8 cellular contexts compared by ENCODE assay signal in genomic region chr17:15828727-15829314, GRCh38.
DNase-seq lines count a peak whose midpoint lies in the region; ATAC-seq, FAIRE-seq and TF ChIP-seq lines count a peak whose summit lies in the region.
"Not testable (repeated sequence)": the region's sequence is repeated elsewhere in the genome, so short reads cannot be mapped to it uniquely, and the experiment has no call there.

No MANE protein-coding gene starts in this region.

- ATAC-seq in HG03354 (IDR thresholded peaks at IDR 0.05; ENCODE audit: poor library complexity, severe bottlenecking, unreplicated experiment) (peak; percentile 46), activated B cell treated with CpG ODN at 0.5 μM for 24 hours (ENCODE audit: low read depth) (peak; percentile 68), GM12878 (peak; percentile 80), left ventricle myocardium superior (peak; percentile 99)

- in situ Hi-C loops in GM12878 (cut with MboI), result loop anchor here (5.0 kb wide), 1 partner anchor 168 kb away; the partner anchor contains the start of genes TTC19 and ZSWIM7

- not testable (repeated sequence) for H2AFZ ChIP-seq in GM12878 (ENCODE audit: control insufficient read depth, low read depth, low read length)

- not testable (repeated sequence) for H4K20me1 ChIP-seq in GM12878 (ENCODE audit: control insufficient read depth, insufficient read depth)

- not testable (repeated sequence) for H3K4me2 ChIP-seq in GM12878 (ENCODE audit: control insufficient read depth, insufficient read depth)

- H3K4me3 ChIP-seq in GM12878, suprapubic skin: not testable (repeated sequence)

- H3K9me3 ChIP-seq in GM12878 (replicated peaks; ENCODE audit: control insufficient read depth, insufficient read depth, low read length); suprapubic skin: not testable (repeated sequence)

- POLR2A ChIA-PET in activated B cell treated with CpG ODN at 0.5 μM for 24 hours (lab: Charles Lee); GM12878 (lab: Charles Lee): not testable (repeated sequence)

- not testable (repeated sequence) for H3K4me3 Mint-ChIP-seq in activated B cell treated with CpG ODN at 0.5 μM for 24 hours

- H3K4me1 Mint-ChIP-seq in activated B cell treated with CpG ODN at 0.5 μM for 24 hours, result not testable (repeated sequence)

- DNase-seq in GM03348 (ENCODE audit: low spot score) (peak; percentile 50), NCI-H69 (lab: John Stamatoyannopoulos, UW) (peak; percentile 58), activated B cell treated with CpG ODN at 0.5 μM for 24 hours (peak; percentile 53), left ventricle myocardium superior (peak; percentile 87), posterior vena cava (ENCODE audit: low spot score) (peak; percentile 95), suprapubic skin (ENCODE audit: low spot score in 2 of 2) (peak; percentile 74 to 85)
- not testable (repeated sequence) for DNase-seq in GM12878 (ENCODE audit: low read depth, low spot score)

- SMC1A ChIA-PET in GM12878 (lab: Charles Lee; ENCODE audit: uncharacterized antibody, unreplicated experiment), result interaction anchor here (1.2 to 2.2 kb wide), 2 partner anchors 169 to 240 kb away, joined by 4 to 10 read pairs; partner anchors contain the start of genes TTC19 and ZSWIM7

- intact Hi-C loops in activated B cell treated with CpG ODN at 0.5 μM for 24 hours (cut with micrococcal nuclease) (loop anchor here (1.0 kb wide), 1 partner anchor 169 kb away; no protein-coding TSS in a partner anchor), GM12878 (cut with micrococcal nuclease; ENCODE audit: unreplicated experiment) (loop anchor here (1.0 kb wide), 1 partner anchor 169 kb away; no protein-coding TSS in a partner anchor), left ventricle myocardium superior (cut with micrococcal nuclease) (loop anchor here (5.0 kb wide), 1 partner anchor 168 kb away; the partner anchor contains the start of genes TTC19 and ZSWIM7)
- intact Hi-C loops in posterior vena cava (cut with DNase I), result not testable (repeated sequence)

- 15% methylated on average over 10 of the region's 10 CpGs for WGBS in GM12878 (ENCODE audit: insufficient coverage, insufficient replicate concordance, low lambda C conversion rate, missing lambda C conversion rate)
- WGBS in suprapubic skin, result 8% methylated on average over 9 of the region's 10 CpGs

- BruUV-seq in GM12878 (replicated peaks; lab: Mats Ljungman, UMichigan), result not testable (repeated sequence)

- not testable (repeated sequence) for FAIRE-seq in GM12878 (lab: Jason Lieb, UNC)

- H3K27me3 Mint-ChIP-seq in activated B cell treated with CpG ODN at 0.5 μM for 24 hours, result not testable (repeated sequence)

- TF ChIP-seq CTCF in activated B cell treated with CpG ODN at 0.5 μM for 24 hours (IDR thresholded peaks at IDR 0.05), result not testable (repeated sequence)
- TF ChIP-seq CTCF in GM12878 (IDR thresholded peaks at IDR 0.05 in 2 of 3, conservative IDR thresholded peaks at IDR 0.05 in 1 of 3; ENCODE audit: control insufficient read depth in 2 of 3, extremely low read depth in 1 of 3, insufficient read depth in 1 of 3, low read depth in 3 of 3, low read length in 3 of 3), result peak; percentile 51 to 72 (median 57)
- TF ChIP-seq CTCF in suprapubic skin (IDR thresholded peaks at IDR 0.05), result peak; percentile 66 to 86

- peak; percentile 71 for TF ChIP-seq RAD21 in GM12878 (IDR thresholded peaks at IDR 0.05; ENCODE audit: insufficient read depth, low read depth, low read length)

- RAD21 ChIA-PET in GM12878 (lab: Charles Lee; ENCODE audit: unreplicated experiment), result interaction anchor here (1.2 kb wide), 1 partner anchor 170 kb away, joined by 6 read pairs; the partner anchor contains the start of genes TTC19 and ZSWIM7

- not testable (repeated sequence) for TF ChIP-seq POLR2A in GM12878 (IDR thresholded peaks at IDR 0.05; ENCODE audit: low read depth, low read length); suprapubic skin (IDR thresholded peaks at IDR 0.05)

- not testable (repeated sequence) for H3K9ac ChIP-seq in GM12878 (ENCODE audit: control insufficient read depth, insufficient read depth, low read length)

- not testable (repeated sequence) for H3K36me3 Mint-ChIP-seq in activated B cell treated with CpG ODN at 0.5 μM for 24 hours (ENCODE audit: low read depth)

- CTCF ChIA-PET in activated B cell treated with CpG ODN at 0.5 μM for 24 hours (lab: Charles Lee) (interaction anchor here (3.6 kb wide), 1 partner anchor 170 kb away, joined by 25 read pairs; the partner anchor contains the start of genes TTC19 and ZSWIM7), GM12878 (lab: Yijun Ruan, JAX) (interaction anchor here (0.7 to 2.5 kb wide), 3 partner anchors 168 to 693 kb away, joined by 3 to 10 read pairs (median 3); no protein-coding TSS in a partner anchor)

- not testable (repeated sequence) for H3K27ac Mint-ChIP-seq in activated B cell treated with CpG ODN at 0.5 μM for 24 hours

- TF ChIP-seq EP300 in GM12878 (IDR thresholded peaks at IDR 0.05; ENCODE audit: borderline replicate concordance in 1 of 2, control insufficient read depth in 1 of 2, low read depth in 2 of 2, low read length in 2 of 2); suprapubic skin (IDR thresholded peaks at IDR 0.05): not testable (repeated sequence)

- not testable (repeated sequence) for H3K9me3 Mint-ChIP-seq in activated B cell treated with CpG ODN at 0.5 μM for 24 hours

- H3K79me2 ChIP-seq in GM12878 (ENCODE audit: control insufficient read depth, insufficient read depth, low read length), result not testable (repeated sequence)

- H3K27ac ChIP-seq in GM12878 (ENCODE audit: control insufficient read depth, insufficient read depth); suprapubic skin: not testable (repeated sequence)

- peaks cover 13% of the 10 kb centered on the region for H3K4me1 ChIP-seq in GM12878 (ENCODE audit: control insufficient read depth, insufficient read depth, low read length)
- H3K4me1 ChIP-seq in suprapubic skin, result not testable (repeated sequence)

- H3K27me3 ChIP-seq in GM12878 (replicated peaks in 1 of 2; ENCODE audit: control insufficient read depth in 2 of 2, insufficient read depth in 2 of 2, low read length in 1 of 2); suprapubic skin: not testable (repeated sequence)

- not testable (repeated sequence) for H3K36me3 ChIP-seq in GM12878 (ENCODE audit: control insufficient read depth in 2 of 2, insufficient read depth in 2 of 2, low read length in 1 of 2); suprapubic skin

TF ChIP-seq in GM12878, 131 proteins besides CTCF, POLR2A, EP300 and RAD21:
- TF ChIP-seq YY1 (IDR thresholded peaks at IDR 0.05; ENCODE audit: low read depth, low read length), result peak; percentile 75
- TF ChIP-seq SMC3 (IDR thresholded peaks at IDR 0.05; ENCODE audit: borderline replicate concordance, low read length), result peak; percentile 54

Comparison
In these comparisons a context has a peak if more than half of its experiments do, and no peak if none do; other contexts are left out.
1. ATAC-seq: peak in every context shown above with its lines; median percentile 99 in left ventricle myocardium superior; 80 in GM12878; 68 in activated B cell treated with CpG ODN at 0.5 μM for 24 hours; 46 in HG03354.